26 cellular contexts compared by ENCODE assay signal in genomic region chr7:29115130-29115529, GRCh38. TPM values are rescaled to one million over a fixed set of nuclear protein-coding genes. Genes with fewer than 3 reads are reported as not detected.
"Had no signal": no experiment of that assay in that cellular context is flagged by ENCODE, and none has a peak within 500 bp of the region (broad histone marks: within the 10 kb centered on the region; RNA-seq: fewer than 3 reads in every experiment).

No MANE protein-coding gene starts in this region.

- H3K79me2 ChIP-seq: hepatocyte had no signal

- H2AFZ ChIP-seq: hepatocyte had no signal

- H3K27me3 ChIP-seq: body of pancreas, cardiac muscle cell, colonic mucosa, gastrocnemius medialis, hepatocyte, ovary, suprapubic skin had no signal

- H3K36me3 Mint-ChIP-seq: activated naive CD8-positive, alpha-beta T cell had no signal

- H3K4me3 Mint-ChIP-seq: activated CD4-positive, alpha-beta T cell treated with anti-CD3 and anti-CD28 coated beads for 36 hours; activated naive CD8-positive, alpha-beta T cell; activated T-cell treated with anti-CD3 and anti-CD28 coated beads, Interleukin-2, amount 50 U/mL, for 72 hours; effector memory CD8-positive, alpha-beta T cell; nephron had no signal

- H3K36me3 ChIP-seq: cardiac muscle cell, colonic mucosa, gastrocnemius medialis, left ventricle myocardium inferior, ovary, prostate gland, suprapubic skin, tibial nerve had no signal

- H3K27ac ChIP-seq: body of pancreas, cardiac muscle cell, colonic mucosa, dorsolateral prefrontal cortex, gastrocnemius medialis, hepatocyte, left ventricle myocardium inferior, ovary, prostate gland, suprapubic skin had no signal

- H3K4me1 ChIP-seq: body of pancreas, colonic mucosa, gastrocnemius medialis, prostate gland had no signal

- H3K27ac Mint-ChIP-seq: activated CD4-positive, alpha-beta T cell treated with anti-CD3 and anti-CD28 coated beads for 36 hours; activated naive CD8-positive, alpha-beta T cell; activated T-cell treated with anti-CD3 and anti-CD28 coated beads, Interleukin-2, amount 50 U/mL, for 72 hours; effector memory CD8-positive, alpha-beta T cell; nephron had no signal

- H3K4me3 ChIP-seq: body of pancreas, cardiac muscle cell, colonic mucosa, dorsolateral prefrontal cortex, gastrocnemius medialis, hepatocyte, left ventricle myocardium inferior, lung, ovary, prostate gland, suprapubic skin, tibial nerve had no signal

- H3K4me2 ChIP-seq: hepatocyte had no signal

- H3K9me3 ChIP-seq: body of pancreas, colonic mucosa, gastrocnemius medialis, left ventricle myocardium inferior, ovary, prostate gland, suprapubic skin, tibial nerve had no signal

- H3K9me3 Mint-ChIP-seq: activated T-cell treated with anti-CD3 and anti-CD28 coated beads, Interleukin-2, amount 50 U/mL, for 72 hours; effector memory CD8-positive, alpha-beta T cell had no signal

- DNase-seq: activated CD4-positive, alpha-beta T cell treated with anti-CD3 and anti-CD28 coated beads for 36 hours; activated CD4-positive, CD25-positive, alpha-beta regulatory T cell; activated naive CD4-positive, alpha-beta T cell; activated T-cell treated with anti-CD3 and anti-CD28 coated beads for 4 hours; activated T-cell treated with anti-CD3 and anti-CD28 coated beads, Interleukin-2, amount 50 U/mL, for 72 hours; aorta; body of pancreas; cerebellar nuclear complex; colonic mucosa; dorsolateral prefrontal cortex; effector memory CD8-positive, alpha-beta T cell; erythroblast; gastrocnemius medialis; islet precursor cell; left ventricle myocardium inferior; ovary; stimulated activated CD4-positive, alpha-beta T cell treated with anti-CD3 and anti-CD28 coated beads, Interleukin-15, amount 100 ng/mL, for 24 hours; stimulated activated naive CD4-positive, alpha-beta T cell had no signal

RNA-seq across cellular contexts. Expression of gene CPVL, which starts 31.2 kb away (rescaled TPM):
- total RNA-seq: activated CD4-positive, alpha-beta T cell treated with anti-CD3 and anti-CD28 coated beads for 36 hours had no signal
